30 cellular contexts compared by ENCODE assay signal in genomic region chr4:84894621-84895020, GRCh38.
"Had no signal": no experiment of that assay in that cellular context is flagged by ENCODE, and none has a peak within 500 bp of the region (broad histone marks: within the 10 kb centered on the region; RNA-seq: fewer than 3 reads in every experiment).

No MANE protein-coding gene starts in this region.

- H3K4me1 Mint-ChIP-seq: activated naive CD4-positive, alpha-beta T cell treated with anti-CD3 and anti-CD28 coated beads, Interleukin-2, amount 10 ng/mL, durations not matched to agents 7 days and 5 days; activated naive CD8-positive, alpha-beta T cell treated with anti-CD3 and anti-CD28 coated beads, Interleukin-2, amount 10 ng/mL, durations not matched to agents 7 days and 5 days; memory B cell; naive thymus-derived CD8-positive, alpha-beta T cell; neural progenitor cell; T-cell had no signal

- H3K27me3 ChIP-seq: ascending aorta, brain microvascular endothelial cell, dorsolateral prefrontal cortex, neural progenitor cell, spleen, suprapubic skin, tibial nerve, vagina had no signal

- H3K36me3 Mint-ChIP-seq: activated naive CD4-positive, alpha-beta T cell treated with anti-CD3 and anti-CD28 coated beads, Interleukin-2, amount 10 ng/mL, durations not matched to agents 7 days and 5 days; activated naive CD8-positive, alpha-beta T cell treated with anti-CD3 and anti-CD28 coated beads, Interleukin-2, amount 10 ng/mL, durations not matched to agents 7 days and 5 days; memory B cell; naive thymus-derived CD8-positive, alpha-beta T cell; T-cell had no signal

- H3K4me3 ChIP-seq: ascending aorta, coronary artery, dorsolateral prefrontal cortex, neural progenitor cell, spleen, suprapubic skin, tibial nerve, vagina had no signal

- H3K36me3 ChIP-seq: ascending aorta, brain microvascular endothelial cell, neural progenitor cell, vagina had no signal

- H3K27me3 Mint-ChIP-seq: activated naive CD4-positive, alpha-beta T cell treated with anti-CD3 and anti-CD28 coated beads, Interleukin-2, amount 10 ng/mL, durations not matched to agents 7 days and 5 days; activated naive CD8-positive, alpha-beta T cell treated with anti-CD3 and anti-CD28 coated beads, Interleukin-2, amount 10 ng/mL, durations not matched to agents 7 days and 5 days; memory B cell; T-cell had no signal

- H3K9me3 Mint-ChIP-seq: activated naive CD4-positive, alpha-beta T cell treated with anti-CD3 and anti-CD28 coated beads, Interleukin-2, amount 10 ng/mL, durations not matched to agents 7 days and 5 days; activated naive CD8-positive, alpha-beta T cell treated with anti-CD3 and anti-CD28 coated beads, Interleukin-2, amount 10 ng/mL, durations not matched to agents 7 days and 5 days; activated T-helper 1 cell treated with anti-CD3 and anti-CD28 coated beads, Interleukin-12 subunit alpha, Interleukin-12 subunit beta, Interleukin-2, Interleukin-4 antibody, amounts not matched to agents 30 ng/mL and 10 ng/mL and 1 ng/mL, durations not matched to agents 14 hours and 24 hours and 36 hours; memory B cell; neural progenitor cell; T-cell; T-helper 2 cell treated with Interferon-gamma antibody and Interleukin-4, amounts not matched to agents 5 μg/mL and 100 μg/mL, for 36 hours had no signal

- DNase-seq: activated CD4-positive, alpha-beta T cell treated with anti-CD3 and anti-CD28 coated beads for 4 hours; activated CD4-positive, alpha-beta T cell treated with anti-CD3 and anti-CD28 coated beads, Interleukin-2, amount 50 U/mL, for 4 hours; activated CD8-positive, alpha-beta memory T cell treated with anti-CD3 and anti-CD28 coated beads, Interleukin-2, amount 50 U/mL, for 4 hours; activated effector memory CD4-positive, alpha-beta T cell treated with anti-CD3 and anti-CD28 coated beads, Interleukin-2, amount 50 U/mL, for 16 hours; activated naive CD4-positive, alpha-beta T cell treated with anti-CD3 and anti-CD28 coated beads, Interleukin-2, amount 10 ng/mL, durations not matched to agents 7 days and 5 days; activated naive CD8-positive, alpha-beta T cell treated with anti-CD3 and anti-CD28 coated beads, Interleukin-2, amount 10 ng/mL, durations not matched to agents 7 days and 5 days; activated T-cell treated with anti-CD3 and anti-CD28 coated beads, Interleukin-2, amount 50 U/mL, for 1 hour; brain microvascular endothelial cell; dorsolateral prefrontal cortex; effector memory CD4-positive, alpha-beta T cell; erythroblast; foreskin fibroblast; head of caudate nucleus; hippocampal formation; left ventricle myocardium superior; midbrain; naive thymus-derived CD8-positive, alpha-beta T cell; right cardiac atrium; spleen; stimulated activated naive CD4-positive, alpha-beta T cell; T-cell had no signal

- H3K27ac Mint-ChIP-seq: activated naive CD4-positive, alpha-beta T cell treated with anti-CD3 and anti-CD28 coated beads, Interleukin-2, amount 10 ng/mL, durations not matched to agents 7 days and 5 days; activated naive CD8-positive, alpha-beta T cell treated with anti-CD3 and anti-CD28 coated beads, Interleukin-2, amount 10 ng/mL, durations not matched to agents 7 days and 5 days; activated T-helper 1 cell treated with anti-CD3 and anti-CD28 coated beads, Interleukin-12 subunit alpha, Interleukin-12 subunit beta, Interleukin-2, Interleukin-4 antibody, amounts not matched to agents 30 ng/mL and 10 ng/mL and 1 ng/mL, durations not matched to agents 14 hours and 24 hours and 36 hours; memory B cell; naive thymus-derived CD8-positive, alpha-beta T cell; neural progenitor cell; T-cell; T-helper 2 cell treated with Interferon-gamma antibody and Interleukin-4, amounts not matched to agents 5 μg/mL and 100 μg/mL, for 36 hours had no signal

- H3K9me3 ChIP-seq: ascending aorta, spleen, suprapubic skin, tibial nerve, vagina had no signal

- H3K4me3 Mint-ChIP-seq: activated naive CD4-positive, alpha-beta T cell treated with anti-CD3 and anti-CD28 coated beads, Interleukin-2, amount 10 ng/mL, durations not matched to agents 7 days and 5 days; activated naive CD8-positive, alpha-beta T cell treated with anti-CD3 and anti-CD28 coated beads, Interleukin-2, amount 10 ng/mL, durations not matched to agents 7 days and 5 days; activated T-helper 1 cell treated with anti-CD3 and anti-CD28 coated beads, Interleukin-12 subunit alpha, Interleukin-12 subunit beta, Interleukin-2, Interleukin-4 antibody, amounts not matched to agents 30 ng/mL and 10 ng/mL and 1 ng/mL, durations not matched to agents 14 hours and 24 hours and 36 hours; memory B cell; naive thymus-derived CD8-positive, alpha-beta T cell; neural progenitor cell; T-cell; T-helper 2 cell treated with Interferon-gamma antibody and Interleukin-4, amounts not matched to agents 5 μg/mL and 100 μg/mL, for 36 hours had no signal

- H3K27ac ChIP-seq: ascending aorta, brain microvascular endothelial cell, coronary artery, neural progenitor cell, spleen, suprapubic skin, tibial nerve, vagina had no signal

- H3K4me1 ChIP-seq: spleen, suprapubic skin, vagina had no signal

- ATAC-seq: left ventricle myocardium superior; naive thymus-derived CD8-positive, alpha-beta T cell; right cardiac atrium; T-cell had no signal
